ENCODE assay signal across 9 cellular contexts in the genomic region with DNA sequence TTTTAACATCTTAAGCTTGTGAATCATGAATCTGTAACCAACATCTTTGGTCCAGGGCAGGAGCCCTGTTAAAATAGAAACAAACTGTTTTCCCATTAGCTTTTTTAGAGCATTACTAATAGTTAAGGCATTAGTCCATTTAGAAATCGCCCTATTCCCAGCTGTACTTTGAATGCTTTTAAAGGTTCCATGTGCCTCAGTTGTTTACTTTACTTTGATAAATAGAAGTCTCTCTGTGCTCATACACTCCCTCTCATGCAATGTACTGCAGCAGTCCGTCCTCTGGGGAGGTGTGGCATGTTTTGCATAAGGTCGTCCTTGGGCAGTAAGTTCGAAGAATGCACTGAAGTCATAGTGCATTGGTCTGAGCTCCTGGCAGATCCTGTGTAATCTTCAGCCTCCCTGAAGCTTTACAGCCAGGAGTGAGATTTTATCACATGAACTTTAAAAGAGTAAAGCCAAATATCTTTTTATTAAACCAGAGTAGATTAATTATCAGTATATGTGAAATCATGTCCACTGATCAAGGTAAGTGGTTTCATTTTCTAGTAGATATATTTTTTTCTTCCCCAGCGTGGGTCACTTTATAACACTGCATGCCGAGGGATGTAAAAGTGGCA.
A peak's percentile ranks its signal among the peaks of the same experiment; 100 is the strongest.
DNase-seq lines count a peak whose midpoint lies in the region; ATAC-seq, FAIRE-seq and TF ChIP-seq lines count a peak whose summit lies in the region.
"Had no signal": no experiment of that assay in that cellular context is flagged by ENCODE, and none has a peak within 500 bp of the region (broad histone marks: within the 10 kb centered on the region; RNA-seq: fewer than 3 reads in every experiment).

No MANE protein-coding gene starts in this region.

- H3K27ac ChIP-seq in OCI-LY7 (ENCODE audit: low read depth, low read length, poor library complexity, severe bottlenecking), result peak overlapping the region; percentile 67
- H3K27ac ChIP-seq: C4-2B had no signal

- peaks cover 48% of the 10 kb centered on the region for H3K4me1 ChIP-seq in OCI-LY7 (ENCODE audit: insufficient read depth, low read length, poor library complexity, severe bottlenecking)

- H4K20me1 ChIP-seq in OCI-LY7 (ENCODE audit: insufficient read depth, low read length), result no peaks in the 10 kb centered on the region

- H3K9me3 ChIP-seq in OCI-LY7 (ENCODE audit: low read length), result peaks cover 1% of the 10 kb centered on the region; the same call in 1 of the 2 replicates

- POLR2A ChIA-PET in OCI-LY7 (lab: Charles Lee), result interaction anchor here (0.5 to 5.5 kb wide), 20 partner anchors 11 to 100 kb away, joined by 3 to 66 read pairs (median 6); no protein-coding TSS in a partner anchor

- no peak for TF ChIP-seq CTCF in OCI-LY7 (conservative IDR thresholded peaks at IDR 0.05; ENCODE audit: low read length)
- TF ChIP-seq CTCF in epithelial cell of proximal tubule (conservative IDR thresholded peaks at IDR 0.05; ENCODE audit: low read depth, low read length), result no peak

- H3K4me3 ChIP-seq in OCI-LY7 (ENCODE audit: low read depth, low read length, poor library complexity, severe bottlenecking), result peak overlapping the region; percentile 74
- peak overlapping the region; percentile 32 for H3K4me3 ChIP-seq in epithelial cell of proximal tubule (ENCODE audit: low read depth, low read length)

- H3K36me3 ChIP-seq in OCI-LY7 (ENCODE audit: insufficient read depth, low read length), result no peaks in the 10 kb centered on the region

- peak; percentile 72 for ATAC-seq in HG02678 (IDR thresholded peaks at IDR 0.05; ENCODE audit: unreplicated experiment)

- peak overlapping the region; percentile 87 for H3K4me2 ChIP-seq in OCI-LY7 (ENCODE audit: low read length)

- H3K9me2 ChIP-seq in OCI-LY7 (ENCODE audit: insufficient read depth, low read length), result no peaks in the 10 kb centered on the region

- DNase-seq in NCI-H1417 (lab: John Stamatoyannopoulos, UW) (peak in 2 of 3 experiments; percentile 15 to 36), NCI-H1417 treated with DMSO at 0.1 percent for 48 hours (lab: John Stamatoyannopoulos, UW) (no peak), OCI-LY7 (ENCODE audit: low spot score) (peak; percentile 85), epithelial cell of proximal tubule (ENCODE audit: low read depth) (peak; percentile 70), myocyte (ENCODE audit: low read depth) (peak; percentile 82), NCI-H1092 treated with DMSO at 0.1 percent for 48 hours (lab: John Stamatoyannopoulos, UW) (no peak), frontal cortex (ENCODE audit: low spot score in 2 of 2) (no peak)

- FAIRE-seq in frontal cortex (lab: Jason Lieb, UNC), result no peak

- intact Hi-C loops in OCI-LY7 (cut with micrococcal nuclease; ENCODE audit: unreplicated experiment), result loop anchor here (2.0 to 5.0 kb wide), 2 partner anchors 77 to 123 kb away; no protein-coding TSS in a partner anchor

- H2AFZ ChIP-seq in OCI-LY7 (ENCODE audit: low read length), result peak overlapping the region; percentile 88

- CTCF ChIA-PET in OCI-LY7 (lab: Charles Lee; ENCODE audit: unreplicated experiment), result interaction anchor here (1.2 to 2.7 kb wide), 2 partner anchors 11 to 51 kb away, joined by 4 to 10 read pairs; no protein-coding TSS in a partner anchor

- H3K79me2 ChIP-seq in OCI-LY7 (ENCODE audit: insufficient read depth, low read depth, low read length), result peaks cover 45% of the 10 kb centered on the region

- BruUV-seq in OCI-LY7 (replicated peaks; lab: Mats Ljungman, UMichigan), result no TSS peak

Comparison
In these comparisons a context has a peak if more than half of its experiments do, and no peak if none do; other contexts are left out.
1. DNase-seq: peak in NCI-H1417 (2 of 3), OCI-LY7 (single experiment), epithelial cell of proximal tubule (single experiment) and myocyte (single experiment); none in NCI-H1417 treated with DMSO at 0.1 percent for 48 hours (single experiment), NCI-H1092 treated with DMSO at 0.1 percent for 48 hours (single experiment) and frontal cortex (0 of 2).